In the genomic region with DNA sequence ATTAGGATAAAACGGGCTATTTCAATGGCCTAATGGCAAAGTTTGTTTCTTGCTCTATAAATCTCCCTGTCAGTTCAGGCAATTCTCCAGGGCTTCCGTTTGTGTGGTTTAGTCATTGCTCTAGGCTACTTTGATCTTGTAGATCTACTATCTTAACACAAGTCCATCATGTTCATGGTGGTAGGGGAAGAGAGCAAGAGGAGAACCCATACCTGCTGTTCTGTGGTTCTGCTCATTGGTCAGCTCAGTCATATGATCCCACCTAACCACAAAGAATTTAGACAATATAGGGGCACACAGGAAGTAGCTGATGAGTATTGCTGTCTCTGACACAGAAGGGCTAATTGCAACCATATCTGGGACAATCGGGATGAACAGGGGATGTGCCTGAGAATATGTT, we compare ENCODE assay signal across 11 cellular contexts. TPM values are rescaled to one million over a fixed set of nuclear protein-coding genes. Genes with fewer than 3 reads are reported as not detected.
DNase-seq lines count a peak whose midpoint lies in the region; ATAC-seq, FAIRE-seq and TF ChIP-seq lines count a peak whose summit lies in the region.
"Had no signal": no experiment of that assay in that cellular context is flagged by ENCODE, and none has a peak within 500 bp of the region (broad histone marks: within the 10 kb centered on the region; RNA-seq: fewer than 3 reads in every experiment).

No MANE protein-coding gene starts in this region.

- ATAC-seq in GM19395 (IDR thresholded peaks at IDR 0.05; ENCODE audit: unreplicated experiment): peak; percentile 40

- H3K9ac ChIP-seq in BLaER1: no peak overlapping the region
- no peak overlapping the region for H3K9ac ChIP-seq in Loucy (ENCODE audit: low read depth, low read length, poor library complexity, severe bottlenecking)

- H3K36me3 ChIP-seq in BLaER1: no peaks in the 10 kb centered on the region
- no peaks in the 10 kb centered on the region for H3K36me3 ChIP-seq in Loucy (ENCODE audit: insufficient read depth, low read length)
- no peaks in the 10 kb centered on the region for H3K36me3 ChIP-seq in bronchial epithelial cell (ENCODE audit: control insufficient read depth, insufficient read depth, low read length)

- FAIRE-seq in bronchial epithelial cell (lab: Jason Lieb, UNC): no peak
- FAIRE-seq: frontal cortex had no signal

- no peak for TF ChIP-seq CTCF in Loucy (conservative IDR thresholded peaks at IDR 0.05; ENCODE audit: low read length)
- no peak for TF ChIP-seq CTCF in bronchial epithelial cell (IDR thresholded peaks at IDR 0.05; ENCODE audit: insufficient read depth, low read length, severe bottlenecking)

- H3K4me1 ChIP-seq in BLaER1: peaks cover 31% of the 10 kb centered on the region
- H3K4me1 ChIP-seq in Loucy (ENCODE audit: insufficient read depth, low read length, poor library complexity, severe bottlenecking): peaks cover 26% of the 10 kb centered on the region

- DNase-seq in bronchial epithelial cell (ENCODE audit: low read depth) (peak; percentile 21), NCI-H1436 (lab: John Stamatoyannopoulos, UW) (no peak), OCI-M2 (lab: John Stamatoyannopoulos, UW; ENCODE audit: unreplicated experiment) (no peak), GDM1 (lab: John Stamatoyannopoulos, UW) (no peak), NCI-H446 treated with DMSO at 0.1 percent for 48 hours (lab: John Stamatoyannopoulos, UW) (no peak)
- DNase-seq: H9, NCI-H2029 had no signal

- H4K20me1 ChIP-seq in BLaER1 (no peaks in the 10 kb centered on the region), Loucy (ENCODE audit: insufficient read depth, low read length, poor library complexity, severe bottlenecking) (no peaks in the 10 kb centered on the region)

- peaks cover 8% of the 10 kb centered on the region for H3K79me2 ChIP-seq in Loucy (ENCODE audit: insufficient read depth, low read length)

- H3K27me3 ChIP-seq in BLaER1 (no peaks in the 10 kb centered on the region), Loucy (ENCODE audit: insufficient read depth, low read length, poor library complexity, severe bottlenecking) (peaks cover 39% of the 10 kb centered on the region), bronchial epithelial cell (ENCODE audit: control insufficient read depth, insufficient read depth, low read length) (no peaks in the 10 kb centered on the region)

- H3K9me3 ChIP-seq in BLaER1: peaks cover 18% of the 10 kb centered on the region
- H3K9me3 ChIP-seq in Loucy (ENCODE audit: insufficient read depth, low read depth, low read length): no peaks in the 10 kb centered on the region; the same call in 1 of the 2 replicates

- H3K4me3 ChIP-seq in BLaER1: no peak overlapping the region
- H3K4me3 ChIP-seq in Loucy (ENCODE audit: low read length, poor library complexity, severe bottlenecking): peak overlapping the region; percentile 42
- H3K4me3 ChIP-seq in bronchial epithelial cell (ENCODE audit: low read depth, low read length): no peak overlapping the region

- H3K27ac ChIP-seq in BLaER1: no peak overlapping the region

- H3K9me2 ChIP-seq in Loucy (replicated peaks; ENCODE audit: low read depth, low read length): no peaks in the 10 kb centered on the region

- H3F3A ChIP-seq in Loucy (ENCODE audit: low read depth): no peaks in the 10 kb centered on the region

- H3K4me2 ChIP-seq in BLaER1: peak overlapping the region; percentile 50
- H3K4me2 ChIP-seq in Loucy (ENCODE audit: low read depth, low read length, poor library complexity, severe bottlenecking): peak overlapping the region; percentile 54

- no peak overlapping the region for H2AFZ ChIP-seq in Loucy (ENCODE audit: low read length)

RNA-seq across cellular contexts. Expression of gene DEK, which starts 4.9 kb away (rescaled TPM):
- total RNA-seq in bronchial epithelial cell: 50.3 and 63.1 TPM in 2 replicates
